ENCODE assay signal across 25 cellular contexts in the genomic region with DNA sequence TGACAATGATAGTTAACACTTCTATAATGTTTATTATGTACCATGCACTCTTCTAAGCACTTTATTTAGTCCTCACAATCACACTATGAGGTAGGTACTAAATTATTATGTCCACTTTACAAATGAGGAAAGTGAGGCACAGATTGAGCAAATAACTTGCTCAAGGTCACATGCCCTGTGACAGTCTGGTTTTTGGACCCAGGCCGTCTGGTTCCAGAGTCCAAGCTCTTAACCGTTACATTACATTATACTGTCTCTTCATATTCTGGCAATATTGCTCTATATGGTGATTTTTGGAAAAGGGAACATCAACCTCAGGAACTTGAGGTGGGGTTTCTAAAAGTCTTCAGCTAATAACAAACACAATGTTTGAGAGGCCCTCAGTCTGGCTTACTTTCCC. TPM values are rescaled to one million over a fixed set of nuclear protein-coding genes. Genes with fewer than 3 reads are reported as not detected.
"Had no signal": no experiment of that assay in that cellular context is flagged by ENCODE, and none has a peak within 500 bp of the region (broad histone marks: within the 10 kb centered on the region; RNA-seq: fewer than 3 reads in every experiment).

No MANE protein-coding gene starts in this region.

- H3K27ac Mint-ChIP-seq: mesothelial cell of epicardium; naive thymus-derived CD4-positive, alpha-beta T cell had no signal

- ATAC-seq: esophagus mucosa; gastrocnemius medialis; heart right ventricle; left cardiac atrium; lower lobe of right lung; mucosa of descending colon; naive thymus-derived CD4-positive, alpha-beta T cell had no signal

- FAIRE-seq: islet of Langerhans, keratinocyte had no signal

- DNase-seq: dermis blood vessel endothelial cell; dorsolateral prefrontal cortex; effector CD4-positive, alpha-beta T cell; effector memory CD4-positive, alpha-beta T cell; erythroblast; esophagus squamous epithelium; foreskin fibroblast; foreskin melanocyte; gastrocnemius medialis; glutamatergic neuron; head of caudate nucleus; heart right ventricle; hippocampal formation; left cardiac atrium; left ventricle myocardium inferior; lower lobe of right lung; mesenchymal stem cell; mucosa of descending colon; naive thymus-derived CD4-positive, alpha-beta T cell had no signal

- H3K4me3 ChIP-seq: coronary artery, dorsolateral prefrontal cortex, esophagus squamous epithelium, gastrocnemius medialis, heart right ventricle, left ventricle myocardium inferior, lower lobe of right lung, mucosa of descending colon had no signal

- H3K27me3 ChIP-seq: esophagus squamous epithelium, gastrocnemius medialis had no signal

- H3K4me3 Mint-ChIP-seq: mesothelial cell of epicardium; naive thymus-derived CD4-positive, alpha-beta T cell had no signal

- H3K36me3 ChIP-seq: esophagus squamous epithelium, gastrocnemius medialis, heart right ventricle, left ventricle myocardium inferior, lower lobe of right lung had no signal

- H3K36me3 Mint-ChIP-seq: naive thymus-derived CD4-positive, alpha-beta T cell had no signal

- H3K4me1 Mint-ChIP-seq: mesothelial cell of epicardium; naive thymus-derived CD4-positive, alpha-beta T cell had no signal

- H3K27ac ChIP-seq: coronary artery, dorsolateral prefrontal cortex, epithelial cell of prostate, esophagus squamous epithelium, gastrocnemius medialis, heart right ventricle, left ventricle myocardium inferior, lower lobe of right lung had no signal

- H3K4me1 ChIP-seq: esophagus squamous epithelium, gastrocnemius medialis, heart right ventricle, left ventricle myocardium inferior, lower lobe of right lung had no signal

- H3K9me3 ChIP-seq: esophagus squamous epithelium, gastrocnemius medialis, heart right ventricle, left ventricle myocardium inferior, lower lobe of right lung, mucosa of descending colon had no signal

RNA-seq across cellular contexts. Expression of gene SYTL4, which starts 12.8 kb away (rescaled TPM):
- polyA plus RNA-seq: naive thymus-derived CD4-positive, alpha-beta T cell had no signal
